Comparison of ENCODE assay signal across 8 cellular contexts in the genomic region with DNA sequence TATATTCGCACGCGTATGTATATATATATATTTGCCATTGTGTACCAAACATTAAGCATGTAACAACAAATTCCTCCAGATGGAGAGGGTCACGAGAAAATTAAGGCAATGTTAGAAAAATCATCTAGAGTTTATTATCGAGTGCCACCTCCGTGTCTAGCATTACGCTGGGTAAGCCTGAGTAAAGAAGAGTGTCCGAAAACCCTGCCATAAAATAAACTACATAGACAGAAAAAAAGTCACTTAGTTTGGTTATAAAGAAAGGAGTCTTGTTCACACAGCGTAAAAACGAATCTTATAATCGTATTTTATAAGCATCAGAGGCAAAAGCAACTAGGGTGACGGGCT. TPM values are rescaled to one million over a fixed set of nuclear protein-coding genes. Genes with fewer than 3 reads are reported as not detected.
DNase-seq lines count a peak whose midpoint lies in the region; ATAC-seq and TF ChIP-seq lines count a peak whose summit lies in the region.

No MANE protein-coding gene starts in this region.

- peak overlapping the region; percentile 88 for H3K4me2 ChIP-seq in SU-DHL-6 (ENCODE audit: low read depth, low read length, poor library complexity, severe bottlenecking)

- H4K20me1 ChIP-seq in SU-DHL-6 (ENCODE audit: low read depth, low read length), result no peaks in the 10 kb centered on the region

- H3K36me3 ChIP-seq in SU-DHL-6 (ENCODE audit: low read length), result no peaks in the 10 kb centered on the region
- no peaks in the 10 kb centered on the region for H3K36me3 ChIP-seq in psoas muscle (ENCODE audit: insufficient read depth in 1 of 2, low read depth in 1 of 2)

- 10 to 15% (median 11%) methylated on average over 12 of the region's 12 CpGs for WGBS in psoas muscle, 3 donors

- H3F3A ChIP-seq in SU-DHL-6 (ENCODE audit: insufficient read depth), result peaks cover 4% of the 10 kb centered on the region

- H3K9me2 ChIP-seq in SU-DHL-6 (replicated peaks; ENCODE audit: insufficient read depth, low read length), result no peaks in the 10 kb centered on the region

- intact Hi-C loops in psoas muscle (cut with DNase I), result loop anchor here in 1 of 2 donors (5.0 kb wide), 1 partner anchor 134 kb away; a partner anchor contains a TSS

- H3K27ac ChIP-seq in SU-DHL-6 (ENCODE audit: low read depth, low read length), result peak overlapping the region; percentile 38
- peak overlapping the region; percentile 90 for H3K27ac ChIP-seq in psoas muscle

- H3K9ac ChIP-seq in SU-DHL-6 (ENCODE audit: low read length), result peak overlapping the region; percentile 88

- DNase-seq in fibroblast of villous mesenchyme (ENCODE audit: low read depth) (no peak), psoas muscle (no peak), cerebellar cortex (ENCODE audit: low spot score) (no peak), DMS153 (lab: John Stamatoyannopoulos, UW) (no peak), nucleus accumbens (lab: John Stamatoyannopoulos, UW) (no peak)
- DNase-seq in activated CD8-positive, alpha-beta memory T cell treated with anti-CD3 and anti-CD28 coated beads, Interleukin-2, amount 50 U/mL, for 4 hours, result no peak

- H3K9me3 ChIP-seq in SU-DHL-6 (ENCODE audit: insufficient read depth, low read length), result no peaks in the 10 kb centered on the region
- H3K9me3 ChIP-seq in psoas muscle, result no peaks in the 10 kb centered on the region

- H3K27me3 ChIP-seq in SU-DHL-6 (ENCODE audit: low read length), result no peaks in the 10 kb centered on the region
- no peaks in the 10 kb centered on the region for H3K27me3 ChIP-seq in psoas muscle (ENCODE audit: insufficient read depth in 3 of 3, low read length in 2 of 3)

- H2AFZ ChIP-seq in SU-DHL-6 (ENCODE audit: low read depth, low read length, severe bottlenecking), result peak overlapping the region; percentile 87

- peak overlapping the region; percentile 57 for H3K4me3 ChIP-seq in GM08714 (ENCODE audit: low read length)
- H3K4me3 ChIP-seq in SU-DHL-6 (ENCODE audit: insufficient read depth, low read length, poor library complexity, severe bottlenecking), result peak overlapping the region; percentile 52
- H3K4me3 ChIP-seq in fibroblast of villous mesenchyme (ENCODE audit: low read depth, low read length), result peak overlapping the region; percentile 64
- peak overlapping the region; percentile 86 for H3K4me3 ChIP-seq in psoas muscle

- TF ChIP-seq CTCF in SU-DHL-6 (IDR thresholded peaks at IDR 0.05; ENCODE audit: insufficient read depth, low read length, poor library complexity, severe bottlenecking) (no peak), fibroblast of villous mesenchyme (IDR thresholded peaks at IDR 0.05; ENCODE audit: insufficient read depth, low read depth, low read length) (no peak), psoas muscle (IDR thresholded peaks at IDR 0.05) (no peak)

- ATAC-seq in psoas muscle, result peak in 3 of 4 donors; percentile 2 to 13 (median 2)

- H3K4me1 ChIP-seq in psoas muscle, result peaks cover 20% of the 10 kb centered on the region

- peaks cover 34% of the 10 kb centered on the region for H3K79me2 ChIP-seq in SU-DHL-6 (ENCODE audit: insufficient read depth, low read length)

RNA-seq across cellular contexts. Expression of a gene that starts 0.6 kb away (rescaled TPM):
- 29.0 and 48.8 TPM in 2 replicates for total RNA-seq in fibroblast of villous mesenchyme
- 10 to 100 TPM; 22.9 to 41.0 (median 35.1) TPM for total RNA-seq in psoas muscle
- 10 to 100 TPM; 26.4 to 32.0 (median 30.1) TPM for polyA plus RNA-seq in psoas muscle
